Comparison of ENCODE assay signal across 16 cellular contexts in genomic region chr9:114399381-114399780, GRCh38. TPM values are rescaled to one million over a fixed set of nuclear protein-coding genes. Genes with fewer than 3 reads are reported as not detected.
DNase-seq lines count a peak whose midpoint lies in the region; TF ChIP-seq lines count a peak whose summit lies in the region.
"Had no signal": no experiment of that assay in that cellular context is flagged by ENCODE, and none has a peak within 500 bp of the region (broad histone marks: within the 10 kb centered on the region; RNA-seq: fewer than 3 reads in every experiment).

No MANE protein-coding gene starts in this region.

- H3K27ac ChIP-seq in breast epithelium (peak overlapping the region; percentile 77 to 93), OCI-LY7 (ENCODE audit: low read depth, low read length, poor library complexity, severe bottlenecking) (no peak overlapping the region), endodermal cell (ENCODE audit: low read depth, low read length) (no peak overlapping the region), esophagus muscularis mucosa (replicated peaks in 1 of 4) (no peak overlapping the region)
- H3K27ac ChIP-seq: PC-9 had no signal

- H3K9me3 Mint-ChIP-seq in MCF 10A (ENCODE audit: unreplicated experiment) (no peaks in the 10 kb centered on the region), endodermal cell (no peaks in the 10 kb centered on the region), type B pancreatic cell (no peaks in the 10 kb centered on the region)
- H3K9me3 Mint-ChIP-seq: GM23338 had no signal

- H3K36me3 Mint-ChIP-seq in MCF 10A (ENCODE audit: insufficient read depth, unreplicated experiment) = peaks cover 2% of the 10 kb centered on the region
- no peaks in the 10 kb centered on the region for H3K36me3 Mint-ChIP-seq in endodermal cell (ENCODE audit: low read depth)
- H3K36me3 Mint-ChIP-seq in type B pancreatic cell = no peaks in the 10 kb centered on the region

- intact Hi-C loops in breast epithelium (cut with DNase I; ENCODE audit: low total_unique reads) = loop anchor here (10.0 kb wide), 1 partner anchor 475 kb away; no protein-coding TSS in a partner anchor
- intact Hi-C loops in MCF 10A (cut with micrococcal nuclease) = no loop called here
- intact Hi-C loops in OCI-LY7 (cut with micrococcal nuclease; ENCODE audit: unreplicated experiment) = loop anchor here (5.0 kb wide), 1 partner anchor 208 kb away; no protein-coding TSS in a partner anchor
- intact Hi-C loops in esophagus muscularis mucosa (cut with DNase I) = no loop called here

- TF ChIP-seq POLR2A in breast epithelium (IDR thresholded peaks at IDR 0.05) = no peak
- TF ChIP-seq POLR2A in esophagus muscularis mucosa (IDR thresholded peaks at IDR 0.05; ENCODE audit: low read depth) = no peak

- POLR2A ChIA-PET in MCF 10A (lab: Yijun Ruan, JAX) = interaction anchor here (1.1 kb wide), 1 partner anchor 14 kb away, joined by 4 read pairs; no protein-coding TSS in a partner anchor
- POLR2A ChIA-PET in OCI-LY7 (lab: Charles Lee) = interaction anchor here (0.6 to 1.4 kb wide), 6 partner anchors 11 to 1366 kb away, joined by 3 to 6 read pairs (median 3); partner anchors contain the start of gene AKNA

- CTCF ChIA-PET in MCF 10A (lab: Yijun Ruan, JAX) (interaction anchor here (0.6 to 0.9 kb wide), 2 partner anchors 47 to 282 kb away, joined by 3 to 6 read pairs; partner anchors contain the start of gene TEX48), OCI-LY7 (lab: Charles Lee; ENCODE audit: unreplicated experiment) (interaction anchor here (0.6 to 0.9 kb wide), 3 partner anchors 13 to 839 kb away, joined by 4 to 9 read pairs (median 7); no protein-coding TSS in a partner anchor)

- H3K9ac ChIP-seq in endodermal cell (ENCODE audit: extremely low read depth, low read length, poor library complexity, severe bottlenecking) = no peak overlapping the region

- WGBS in endodermal cell (ENCODE audit: insufficient coverage in 1 of 2, insufficient read length in 1 of 2), 2 experiments = 86 to 88% methylated on average over 4 of the region's 4 CpGs
- 84% methylated on average over 4 of the region's 4 CpGs for WGBS in esophagus muscularis mucosa

- H3K4me2 ChIP-seq in OCI-LY7 (ENCODE audit: low read length) = 0 out of 2 replicates have a peak overlapping the region, but pooled peaks have one; percentile 69

- DNase-seq in breast epithelium (ENCODE audit: low spot score in 2 of 2) = peak in 1 of 2 donors; percentile 38
- no peak for DNase-seq in MCF 10A (ENCODE audit: unreplicated experiment)
- no peak for DNase-seq in OCI-LY7 (ENCODE audit: low spot score)
- no peak for DNase-seq in endodermal cell
- DNase-seq in type B pancreatic cell (ENCODE audit: extremely low spot score, unreplicated experiment) = no peak
- DNase-seq in NCI-H2107 (lab: John Stamatoyannopoulos, UW) = no peak
- no peak for DNase-seq in C1 segment of cervical spinal cord (lab: John Stamatoyannopoulos, UW)
- no peak for DNase-seq in esophagus muscularis mucosa (ENCODE audit: extremely low spot score)
- DNase-seq: DMS 273 treated with DMSO at 0.1 percent for 48 hours, EL, NCI-H1092 treated with DMSO at 0.1 percent for 48 hours, NCI-H1694, NCI-H345, NCI-H526, PC-9 had no signal

- H3K36me3 ChIP-seq in breast epithelium (no peaks in the 10 kb centered on the region), OCI-LY7 (ENCODE audit: insufficient read depth, low read length) (peaks cover 17% of the 10 kb centered on the region; the same call in 1 of the 2 replicates), endodermal cell (ENCODE audit: control insufficient read depth, insufficient read depth, low read length) (no peaks in the 10 kb centered on the region), esophagus muscularis mucosa (peaks cover 0 to 24% (median 9%) of the 10 kb centered on the region in 4 donors)

- H3K9me2 ChIP-seq in OCI-LY7 (ENCODE audit: insufficient read depth, low read length) = no peaks in the 10 kb centered on the region

- H3K4me3 Mint-ChIP-seq in MCF 10A (ENCODE audit: unreplicated experiment) (no peak overlapping the region), endodermal cell (no peak overlapping the region), type B pancreatic cell (peak overlapping the region; percentile 7)

- H3K4me1 ChIP-seq in breast epithelium (peaks cover 6 to 12% of the 10 kb centered on the region in 2 donors), OCI-LY7 (ENCODE audit: insufficient read depth, low read length, poor library complexity, severe bottlenecking) (peaks cover 43% of the 10 kb centered on the region), endodermal cell (ENCODE audit: control insufficient read depth, insufficient read depth, low read length) (no peaks in the 10 kb centered on the region), esophagus muscularis mucosa (peaks cover 14 to 40% (median 39%) of the 10 kb centered on the region in 4 donors)

- no peak overlapping the region for H2AFZ ChIP-seq in OCI-LY7 (ENCODE audit: low read length)
- H2AFZ ChIP-seq: PC-9 had no signal

- TF ChIP-seq EP300 in esophagus muscularis mucosa (IDR thresholded peaks at IDR 0.05) = no peak

- no peaks in the 10 kb centered on the region for H3K9me3 ChIP-seq in breast epithelium
- H3K9me3 ChIP-seq in OCI-LY7 (ENCODE audit: low read length) = no peaks in the 10 kb centered on the region
- H3K9me3 ChIP-seq in endodermal cell (ENCODE audit: control insufficient read depth, low read length) = no peaks in the 10 kb centered on the region
- no peaks in the 10 kb centered on the region for H3K9me3 ChIP-seq in esophagus muscularis mucosa

- TF ChIP-seq CTCF in breast epithelium (IDR thresholded peaks at IDR 0.05) = no peak
- TF ChIP-seq CTCF in MCF 10A (IDR thresholded peaks at IDR 0.05; ENCODE audit: unreplicated experiment) = no peak
- no peak for TF ChIP-seq CTCF in OCI-LY7 (conservative IDR thresholded peaks at IDR 0.05; ENCODE audit: low read length)
- TF ChIP-seq CTCF in endodermal cell (conservative IDR thresholded peaks at IDR 0.05) = no peak
- TF ChIP-seq CTCF in type B pancreatic cell (conservative IDR thresholded peaks at IDR 0.05) = no peak
- no peak for TF ChIP-seq CTCF in esophagus muscularis mucosa (IDR thresholded peaks at IDR 0.05)

- BruUV-seq in MCF 10A (replicated peaks; lab: Mats Ljungman, UMichigan) = no TSS peak
- BruUV-seq in OCI-LY7 (replicated peaks; lab: Mats Ljungman, UMichigan) = no TSS peak

- H3K4me3 ChIP-seq in breast epithelium (no peak overlapping the region), OCI-LY7 (ENCODE audit: low read depth, low read length, poor library complexity, severe bottlenecking) (no peak overlapping the region), endodermal cell (ENCODE audit: low read length) (no peak overlapping the region), esophagus muscularis mucosa (no peak overlapping the region)

- H3K4me1 Mint-ChIP-seq in MCF 10A (ENCODE audit: insufficient read depth, unreplicated experiment) (peaks cover 9% of the 10 kb centered on the region), endodermal cell (peaks cover 16% of the 10 kb centered on the region), type B pancreatic cell (ENCODE audit: unreplicated experiment) (peaks cover 31% of the 10 kb centered on the region)

- H4K20me1 ChIP-seq in OCI-LY7 (ENCODE audit: insufficient read depth, low read length) = no peaks in the 10 kb centered on the region

- peaks cover 32% of the 10 kb centered on the region for H3K79me2 ChIP-seq in OCI-LY7 (ENCODE audit: insufficient read depth, low read depth, low read length)

- H3K27me3 Mint-ChIP-seq in MCF 10A (ENCODE audit: insufficient read depth, unreplicated experiment) (no peaks in the 10 kb centered on the region), endodermal cell (ENCODE audit: insufficient read depth) (no peaks in the 10 kb centered on the region), type B pancreatic cell (no peaks in the 10 kb centered on the region)

- H3K27ac Mint-ChIP-seq in MCF 10A (ENCODE audit: low read depth, unreplicated experiment) (no peak overlapping the region), endodermal cell (peak overlapping the region; percentile 13), type B pancreatic cell (no peak overlapping the region)
- H3K27ac Mint-ChIP-seq: GM23338 had no signal

- no peaks in the 10 kb centered on the region for H3K27me3 ChIP-seq in breast epithelium
- peaks cover 7% of the 10 kb centered on the region for H3K27me3 ChIP-seq in endodermal cell (ENCODE audit: control insufficient read depth, insufficient read depth, low read length, poor library complexity, severe bottlenecking)
- H3K27me3 ChIP-seq in esophagus muscularis mucosa = no peaks in the 10 kb centered on the region

RNA-seq across cellular contexts. Expression of gene AKNA, which starts 11.6 kb away (rescaled TPM):
- 10 to 100 TPM; 20.1 to 52.0 (median 35.7) TPM for total RNA-seq in breast epithelium
- total RNA-seq in MCF 10A (2022) = 10.7 and 10.9 TPM in 2 replicates
- total RNA-seq in OCI-LY7 (2014; rRNA removed; shearing (Covaris generic)) = 53.8 and 61.4 TPM in 2 replicates
- total RNA-seq in OCI-LY7 (2022) = 187 and 203 TPM in 2 replicates
- total RNA-seq in endodermal cell = 10 to 100 TPM; 12.2 to 15.4 TPM
- 16.6 TPM for polyA plus RNA-seq in endodermal cell (2013, experiment 1 of 2)
- 16.2 TPM for polyA plus RNA-seq in endodermal cell (2013, experiment 2 of 2)
- 11.5 and 14.0 TPM in 2 replicates for total RNA-seq in type B pancreatic cell (ENCODE audit: low replicate concordance)
- total RNA-seq in esophagus muscularis mucosa = 10 to 100 TPM; 12.5 to 18.5 (median 17.3) TPM

Comparison
In these comparisons a context has a peak if more than half of its experiments do, and no peak if none do; other contexts are left out.
1. intact Hi-C loops: an anchor here in breast epithelium (10.0 kb wide) and OCI-LY7 (5.0 kb wide); none called in MCF 10A and esophagus muscularis mucosa.
2. H3K27ac ChIP-seq: peak in breast epithelium (2 of 2); none in OCI-LY7 (single experiment), endodermal cell (single experiment) and esophagus muscularis mucosa (0 of 4).